Comparison of ENCODE assay signal across 30 cellular contexts in the genomic region with DNA sequence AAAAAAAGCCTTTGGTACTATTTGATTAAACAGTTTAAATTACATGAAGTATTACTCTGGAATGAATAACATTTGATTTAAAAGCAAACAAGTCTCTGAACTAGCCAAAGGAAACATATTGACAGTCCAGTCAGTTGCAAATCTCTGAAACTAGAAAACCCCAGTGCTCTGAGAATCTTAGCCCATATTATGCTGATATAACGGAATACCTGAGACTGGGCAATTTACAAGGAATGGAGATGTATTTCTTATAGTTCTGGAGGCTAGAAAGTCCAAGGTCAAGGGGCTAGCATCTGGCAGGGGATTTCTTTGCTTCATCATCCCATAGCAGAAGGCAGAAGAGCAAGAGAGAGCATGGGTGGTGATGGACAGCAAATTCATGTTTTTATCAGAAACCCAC.
"Had no signal": no experiment of that assay in that cellular context is flagged by ENCODE, and none has a peak within 500 bp of the region (broad histone marks: within the 10 kb centered on the region; RNA-seq: fewer than 3 reads in every experiment).

No MANE protein-coding gene starts in this region.

- H3K4me1 Mint-ChIP-seq: activated naive CD4-positive, alpha-beta T cell treated with anti-CD3 and anti-CD28 coated beads, Interleukin-2, amount 10 ng/mL, durations not matched to agents 7 days and 5 days had no signal

- H3K9me3 ChIP-seq: Peyer's patch, SJSA1, SK-N-SH had no signal

- H3K4me3 ChIP-seq: cardiac muscle cell, Peyer's patch, SJSA1 had no signal

- H3K27ac Mint-ChIP-seq: activated CD4-positive, alpha-beta T cell treated with anti-CD3 and anti-CD28 coated beads, Interleukin-2, amount 10 ng/mL, durations not matched to agents 24 days and 14 days; activated CD8-positive, alpha-beta T cell treated with anti-CD3 and anti-CD28 coated beads, Interleukin-2, amount 10 ng/mL, durations not matched to agents 7 days and 5 days; activated naive CD4-positive, alpha-beta T cell treated with anti-CD3 and anti-CD28 coated beads, Interleukin-2, amount 10 ng/mL, durations not matched to agents 7 days and 5 days; activated naive CD8-positive, alpha-beta T cell; activated naive CD8-positive, alpha-beta T cell treated with anti-CD3 and anti-CD28 coated beads, Interleukin-2, amount 50 U/mL, for 24 hours; activated T-cell treated with anti-CD3 and anti-CD28 coated beads, Interleukin-2, amount 50 U/mL, for 24 hours; activated T-helper 1 cell treated with anti-CD3 and anti-CD28 coated beads, Interleukin-12 subunit alpha, Interleukin-12 subunit beta, Interleukin-2, Interleukin-4 antibody, amounts not matched to agents 30 ng/mL and 10 ng/mL and 1 ng/mL, durations not matched to agents 14 hours and 24 hours and 36 hours; T-helper 1 cell treated with Interleukin-12 subunit alpha and Interleukin-12 subunit beta and Interleukin-4 antibody, amounts not matched to agents 30 μg/mL and 1 μg/mL, for 36 hours; T-helper 2 cell treated with Interferon-gamma antibody and Interleukin-4, amounts not matched to agents 5 μg/mL and 100 μg/mL, for 36 hours had no signal

- DNase-seq: activated CD4-positive, alpha-beta T cell treated with anti-CD3 and anti-CD28 coated beads, Interleukin-2, amount 10 ng/mL, durations not matched to agents 24 days and 14 days; activated CD4-positive, alpha-beta T cell treated with anti-CD3 and anti-CD28 coated beads, Interleukin-2, amount 50 U/mL, for 48 hours; activated CD8-positive, alpha-beta T cell treated with anti-CD3 and anti-CD28 coated beads, Interleukin-2, amount 10 ng/mL, durations not matched to agents 7 days and 5 days; activated gamma-delta T cell treated with Interleukin-2 at 50 U/mL for 16 hours; activated naive CD4-positive, alpha-beta T cell treated with anti-CD3 and anti-CD28 coated beads, Interleukin-2, amount 10 ng/mL, durations not matched to agents 7 days and 5 days; activated naive CD8-positive, alpha-beta T cell treated with anti-CD3 and anti-CD28 coated beads, Interleukin-2, amount 50 U/mL, for 24 hours; activated T-cell treated with anti-CD3 and anti-CD28 coated beads, Interleukin-2, amount 50 U/mL, for 24 hours; amniotic stem cell; aorta; MM.1S; MV-4-11; NCI-H1092; NCI-H1436 treated with DMSO at 0.1 percent for 48 hours; NCI-H1694 treated with DMSO at 0.1 percent for 48 hours; NCI-H2029; NCI-H510A; NCI-H526; NCI-H748 treated with DMSO at 0.1 percent for 48 hours; NK-92 treated with Interleukin-12 subunit alpha and Interleukin-12 subunit beta, amount 100 ng/mL, for 24 hours; PC-3; Peyer's patch; RPMI8226; SHP77 treated with DMSO at 0.1 percent for 48 hours; SK-N-SH had no signal

- H3K4me3 Mint-ChIP-seq: activated CD4-positive, alpha-beta T cell treated with anti-CD3 and anti-CD28 coated beads, Interleukin-2, amount 10 ng/mL, durations not matched to agents 24 days and 14 days; activated CD8-positive, alpha-beta T cell treated with anti-CD3 and anti-CD28 coated beads, Interleukin-2, amount 10 ng/mL, durations not matched to agents 7 days and 5 days; activated naive CD4-positive, alpha-beta T cell treated with anti-CD3 and anti-CD28 coated beads, Interleukin-2, amount 10 ng/mL, durations not matched to agents 7 days and 5 days; activated naive CD8-positive, alpha-beta T cell; activated naive CD8-positive, alpha-beta T cell treated with anti-CD3 and anti-CD28 coated beads, Interleukin-2, amount 50 U/mL, for 24 hours; activated T-cell treated with anti-CD3 and anti-CD28 coated beads, Interleukin-2, amount 50 U/mL, for 24 hours; activated T-helper 1 cell treated with anti-CD3 and anti-CD28 coated beads, Interleukin-12 subunit alpha, Interleukin-12 subunit beta, Interleukin-2, Interleukin-4 antibody, amounts not matched to agents 30 ng/mL and 10 ng/mL and 1 ng/mL, durations not matched to agents 14 hours and 24 hours and 36 hours; T-helper 1 cell treated with Interleukin-12 subunit alpha and Interleukin-12 subunit beta and Interleukin-4 antibody, amounts not matched to agents 30 μg/mL and 1 μg/mL, for 36 hours; T-helper 2 cell treated with Interferon-gamma antibody and Interleukin-4, amounts not matched to agents 5 μg/mL and 100 μg/mL, for 36 hours had no signal

- H3K36me3 ChIP-seq: cardiac muscle cell had no signal

- H3K9ac ChIP-seq: SK-N-SH had no signal

- H3K27me3 Mint-ChIP-seq: activated CD4-positive, alpha-beta T cell treated with anti-CD3 and anti-CD28 coated beads, Interleukin-2, amount 10 ng/mL, durations not matched to agents 24 days and 14 days; activated naive CD4-positive, alpha-beta T cell treated with anti-CD3 and anti-CD28 coated beads, Interleukin-2, amount 10 ng/mL, durations not matched to agents 7 days and 5 days; activated naive CD8-positive, alpha-beta T cell; activated naive CD8-positive, alpha-beta T cell treated with anti-CD3 and anti-CD28 coated beads, Interleukin-2, amount 50 U/mL, for 24 hours; activated T-cell treated with anti-CD3 and anti-CD28 coated beads, Interleukin-2, amount 50 U/mL, for 24 hours had no signal

- ATAC-seq: activated CD8-positive, alpha-beta T cell treated with anti-CD3 and anti-CD28 coated beads, Interleukin-2, amount 10 ng/mL, durations not matched to agents 7 days and 5 days; activated naive CD8-positive, alpha-beta T cell treated with anti-CD3 and anti-CD28 coated beads, Interleukin-2, amount 50 U/mL, for 24 hours; PC-3 had no signal

- H3K27me3 ChIP-seq: cardiac muscle cell, Peyer's patch, SJSA1 had no signal

- H3K9me3 Mint-ChIP-seq: activated CD4-positive, alpha-beta T cell treated with anti-CD3 and anti-CD28 coated beads, Interleukin-2, amount 10 ng/mL, durations not matched to agents 24 days and 14 days; activated naive CD4-positive, alpha-beta T cell treated with anti-CD3 and anti-CD28 coated beads, Interleukin-2, amount 10 ng/mL, durations not matched to agents 7 days and 5 days; activated naive CD8-positive, alpha-beta T cell treated with anti-CD3 and anti-CD28 coated beads, Interleukin-2, amount 50 U/mL, for 24 hours; activated T-cell treated with anti-CD3 and anti-CD28 coated beads, Interleukin-2, amount 50 U/mL, for 24 hours; activated T-helper 1 cell treated with anti-CD3 and anti-CD28 coated beads, Interleukin-12 subunit alpha, Interleukin-12 subunit beta, Interleukin-2, Interleukin-4 antibody, amounts not matched to agents 30 ng/mL and 10 ng/mL and 1 ng/mL, durations not matched to agents 14 hours and 24 hours and 36 hours; T-helper 1 cell treated with Interleukin-12 subunit alpha and Interleukin-12 subunit beta and Interleukin-4 antibody, amounts not matched to agents 30 μg/mL and 1 μg/mL, for 36 hours; T-helper 2 cell treated with Interferon-gamma antibody and Interleukin-4, amounts not matched to agents 5 μg/mL and 100 μg/mL, for 36 hours had no signal

- H3K36me3 Mint-ChIP-seq: activated naive CD4-positive, alpha-beta T cell treated with anti-CD3 and anti-CD28 coated beads, Interleukin-2, amount 10 ng/mL, durations not matched to agents 7 days and 5 days had no signal
